ENCODE assay signal across 17 cellular contexts in the genomic region with DNA sequence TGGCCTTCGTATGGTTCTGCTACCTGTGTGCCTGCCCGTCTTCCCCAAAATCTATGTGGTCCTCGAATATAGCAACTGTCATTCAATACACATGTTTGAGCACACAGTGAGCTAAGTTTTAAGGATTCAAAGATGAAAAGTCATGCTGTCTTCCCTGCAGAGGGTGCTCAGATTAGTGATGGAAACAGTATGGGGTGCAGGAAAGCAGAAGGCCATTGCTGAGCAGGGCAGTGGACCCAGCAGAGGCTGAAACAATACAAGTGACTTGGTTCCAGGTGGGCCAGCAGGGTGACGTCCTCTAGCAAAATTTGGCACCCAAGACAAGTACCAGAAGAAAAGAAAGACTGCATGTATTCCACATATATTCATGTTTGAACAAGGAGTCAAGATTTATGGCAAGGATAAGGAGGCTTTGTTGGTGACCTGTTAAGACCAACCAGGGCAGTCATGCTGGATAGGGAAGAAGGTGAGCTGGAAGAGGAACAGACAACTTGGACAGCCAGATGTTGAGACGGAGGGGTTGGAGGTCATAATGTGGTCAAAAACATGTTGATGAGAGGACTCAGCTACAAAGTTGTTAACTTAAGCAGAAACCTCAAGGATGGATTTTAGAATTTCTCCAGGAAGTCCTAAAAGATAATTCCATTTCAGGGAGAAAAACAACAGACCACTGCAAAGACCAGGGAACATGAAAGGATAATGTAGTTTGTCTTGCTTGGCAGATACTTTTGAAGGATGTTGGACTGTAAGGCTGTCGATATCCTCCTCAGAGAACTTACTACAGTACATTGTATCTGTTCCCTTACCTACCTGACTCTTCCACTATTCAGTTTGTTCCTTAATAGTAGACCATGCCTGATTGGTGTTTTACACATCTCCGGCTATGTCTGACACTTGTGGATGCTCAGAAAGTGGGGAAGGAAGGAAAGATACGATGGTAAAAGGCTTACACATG. TPM values are rescaled to one million over a fixed set of nuclear protein-coding genes. Genes with fewer than 3 reads are reported as not detected.
DNase-seq lines count a peak whose midpoint lies in the region; ATAC-seq and TF ChIP-seq lines count a peak whose summit lies in the region.
"Had no signal": no experiment of that assay in that cellular context is flagged by ENCODE, and none has a peak within 500 bp of the region (broad histone marks: within the 10 kb centered on the region; RNA-seq: fewer than 3 reads in every experiment).

No MANE protein-coding gene starts in this region.

- H3K9me2 ChIP-seq in SU-DHL-6 (replicated peaks; ENCODE audit: insufficient read depth, low read length): no peaks in the 10 kb centered on the region

- no peaks in the 10 kb centered on the region for H3K79me1 ChIP-seq in trophoblast cell (ENCODE audit: low read length)

- peak overlapping the region; percentile 92 for H3K4me2 ChIP-seq in SU-DHL-6 (ENCODE audit: low read depth, low read length, poor library complexity, severe bottlenecking)
- no peak overlapping the region for H3K4me2 ChIP-seq in trophoblast cell (ENCODE audit: low read length)
- H3K4me2 ChIP-seq: KMS-11 had no signal

- no peak overlapping the region for H2BK120ac ChIP-seq in trophoblast cell (ENCODE audit: insufficient read depth, low read length, poor library complexity)

- H2AFZ ChIP-seq in SU-DHL-6 (ENCODE audit: low read depth, low read length, severe bottlenecking) (no peak overlapping the region), trophoblast cell (ENCODE audit: insufficient read depth, low read length, poor library complexity) (no peak overlapping the region)

- H3K9ac ChIP-seq in SU-DHL-6 (ENCODE audit: low read length): peak overlapping the region; percentile 64
- no peak overlapping the region for H3K9ac ChIP-seq in trophoblast cell (ENCODE audit: low read length)
- H3K9ac ChIP-seq: KMS-11 had no signal

- H3K36me3 Mint-ChIP-seq in CD8-positive, alpha-beta memory T cell: no peaks in the 10 kb centered on the region
- peaks cover 63% of the 10 kb centered on the region for H3K36me3 Mint-ChIP-seq in memory B cell

- H4K12ac ChIP-seq in trophoblast cell (ENCODE audit: low read depth, low read length): no peak overlapping the region

- H4K8ac ChIP-seq in trophoblast cell (ENCODE audit: low read depth, low read length): no peak overlapping the region

- H3K27me3 Mint-ChIP-seq in CD8-positive, alpha-beta memory T cell: peaks cover 2 to 6% of the 10 kb centered on the region in 2 donors
- no peaks in the 10 kb centered on the region for H3K27me3 Mint-ChIP-seq in memory B cell

- H3K9me3 ChIP-seq in CD8-positive, alpha-beta memory T cell (ENCODE audit: low read length): no peaks in the 10 kb centered on the region
- no peaks in the 10 kb centered on the region for H3K9me3 ChIP-seq in SU-DHL-6 (ENCODE audit: insufficient read depth, low read length)
- H3K9me3 ChIP-seq in right atrium auricular region: no peaks in the 10 kb centered on the region
- no peaks in the 10 kb centered on the region for H3K9me3 ChIP-seq in trophoblast cell (ENCODE audit: insufficient read depth, low read depth, low read length)
- H3K9me3 ChIP-seq: MG63 had no signal

- H2AK5ac ChIP-seq in trophoblast cell (ENCODE audit: low read length): no peak overlapping the region

- no peak for DNase-seq in CD8-positive, alpha-beta memory T cell
- DNase-seq in GM12865 (ENCODE audit: low read depth) (no peak), memory B cell (ENCODE audit: low spot score in 2 of 2) (no peak), right atrium auricular region (ENCODE audit: low spot score) (no peak), superior temporal gyrus (ENCODE audit: extremely low spot score) (no peak), trophoblast cell (no peak)
- DNase-seq: DMS153, EL, MG63, NCI-H1105, NCI-H187 had no signal

- no peaks in the 10 kb centered on the region for H3K27me3 ChIP-seq in CD8-positive, alpha-beta memory T cell (ENCODE audit: insufficient read depth, low read length, poor library complexity, severe bottlenecking)
- H3K27me3 ChIP-seq in SU-DHL-6 (ENCODE audit: low read length) (no peaks in the 10 kb centered on the region), right atrium auricular region (no peaks in the 10 kb centered on the region), trophoblast cell (ENCODE audit: insufficient read depth, low read length) (no peaks in the 10 kb centered on the region)
- H3K27me3 ChIP-seq: MG63 had no signal

- CTCF ChIA-PET in CD8-positive, alpha-beta memory T cell (lab: Charles Lee): no interaction called here

- H3K4me1 ChIP-seq in CD8-positive, alpha-beta memory T cell (ENCODE audit: insufficient read depth, low read length): peaks cover 6% of the 10 kb centered on the region
- H3K4me1 ChIP-seq in right atrium auricular region (no peaks in the 10 kb centered on the region), trophoblast cell (ENCODE audit: control insufficient read depth in 1 of 2, insufficient read depth in 2 of 2, low read length in 2 of 2) (no peaks in the 10 kb centered on the region)

- H4K91ac ChIP-seq in trophoblast cell (ENCODE audit: low read depth, low read length): no peak overlapping the region

- ATAC-seq in memory B cell (ENCODE audit: low read depth): no peak
- no peak for ATAC-seq in GM21423 (IDR thresholded peaks at IDR 0.05; ENCODE audit: unreplicated experiment)

- peaks cover 13 to 59% (median 50%) of the 10 kb centered on the region in 3 donors for H3K4me1 Mint-ChIP-seq in CD8-positive, alpha-beta memory T cell
- H3K4me1 Mint-ChIP-seq in memory B cell: peaks cover 71% of the 10 kb centered on the region

- no peak overlapping the region for H3K14ac ChIP-seq in trophoblast cell (ENCODE audit: low read length)

- TF ChIP-seq CTCF in GM12865 (IDR thresholded peaks at IDR 0.05; ENCODE audit: insufficient read depth, low read depth, low read length, missing control alignments): no peak
- no peak for TF ChIP-seq CTCF in SU-DHL-6 (IDR thresholded peaks at IDR 0.05; ENCODE audit: insufficient read depth, low read length, poor library complexity, severe bottlenecking)
- no peak for TF ChIP-seq CTCF in right atrium auricular region (IDR thresholded peaks at IDR 0.05)

- H3F3A ChIP-seq in SU-DHL-6 (ENCODE audit: insufficient read depth): peaks cover 12% of the 10 kb centered on the region; the same call in 1 of the 2 replicates

- peak overlapping the region in 6 of 7 donors; percentile 5 to 80 (median 56) for H3K4me3 Mint-ChIP-seq in CD8-positive, alpha-beta memory T cell
- peak overlapping the region; percentile 90 for H3K4me3 Mint-ChIP-seq in memory B cell

- H3K27ac Mint-ChIP-seq in CD8-positive, alpha-beta memory T cell: peak overlapping the region in 5 of 8 donors; percentile 37 to 91 (median 67)
- peak overlapping the region; percentile 99 for H3K27ac Mint-ChIP-seq in memory B cell

- H3K23ac ChIP-seq in trophoblast cell (ENCODE audit: low read length): no peak overlapping the region

- peaks cover 30% of the 10 kb centered on the region for H3K79me2 ChIP-seq in SU-DHL-6 (ENCODE audit: insufficient read depth, low read length)
- no peaks in the 10 kb centered on the region for H3K79me2 ChIP-seq in trophoblast cell (ENCODE audit: control insufficient read depth, insufficient read depth, low read length, poor library complexity)

- H3K4me3 ChIP-seq in CD8-positive, alpha-beta memory T cell (ENCODE audit: low read length): no peak overlapping the region
- H3K4me3 ChIP-seq in GM12865 (ENCODE audit: low read depth, low read length): peak overlapping the region; percentile 83
- peak overlapping the region; percentile 77 for H3K4me3 ChIP-seq in SU-DHL-6 (ENCODE audit: insufficient read depth, low read length, poor library complexity, severe bottlenecking)
- no peak overlapping the region for H3K4me3 ChIP-seq in right atrium auricular region
- no peak overlapping the region for H3K4me3 ChIP-seq in trophoblast cell (ENCODE audit: low read depth, low read length)
- H3K4me3 ChIP-seq: MG63 had no signal

- POLR2A ChIA-PET in CD8-positive, alpha-beta memory T cell (lab: Charles Lee): no interaction called here

- no peak overlapping the region for H3K27ac ChIP-seq in CD8-positive, alpha-beta memory T cell (ENCODE audit: low read depth, low read length)
- H3K27ac ChIP-seq in SU-DHL-6 (ENCODE audit: low read depth, low read length) (peak overlapping the region; percentile 70; the same call in 1 of the 2 replicates), right atrium auricular region (no peak overlapping the region), trophoblast cell (ENCODE audit: low read depth, low read length) (no peak overlapping the region)
- H3K27ac ChIP-seq: KMS-11 had no signal

- WGBS in trophoblast cell (ENCODE audit: extremely low coverage, insufficient coverage, insufficient read length): no CpG with 5 or more reads among the region's 8 CpGs

- no peaks in the 10 kb centered on the region for H3K9me3 Mint-ChIP-seq in CD8-positive, alpha-beta memory T cell
- H3K9me3 Mint-ChIP-seq in memory B cell: no peaks in the 10 kb centered on the region

- no peak overlapping the region for H2BK5ac ChIP-seq in trophoblast cell (ENCODE audit: low read depth, low read length, poor library complexity)

- H3K4ac ChIP-seq in trophoblast cell (ENCODE audit: low read depth, low read length): no peak overlapping the region

- H4K20me1 ChIP-seq in SU-DHL-6 (ENCODE audit: low read depth, low read length): no peaks in the 10 kb centered on the region

- no peak overlapping the region for H3K18ac ChIP-seq in trophoblast cell (ENCODE audit: low read length)

- no peaks in the 10 kb centered on the region for H3K36me3 ChIP-seq in CD8-positive, alpha-beta memory T cell (ENCODE audit: insufficient read depth, low read length)
- H3K36me3 ChIP-seq in SU-DHL-6 (ENCODE audit: low read length): peaks cover 7% of the 10 kb centered on the region
- no peaks in the 10 kb centered on the region for H3K36me3 ChIP-seq in right atrium auricular region
- no peaks in the 10 kb centered on the region for H3K36me3 ChIP-seq in trophoblast cell (ENCODE audit: control insufficient read depth in 1 of 2, insufficient read depth in 2 of 2, low read length in 2 of 2)
- H3K36me3 ChIP-seq: MG63 had no signal

- no peak overlapping the region for H2BK12ac ChIP-seq in trophoblast cell (ENCODE audit: low read length)

RNA-seq across cellular contexts. Expression of a gene that starts 2.5 kb away (rescaled TPM):
- 10 to 100 TPM; 20.3 to 22.2 TPM for total RNA-seq in CD8-positive, alpha-beta memory T cell
- 3.2 TPM for polyA plus RNA-seq in CD8-positive, alpha-beta memory T cell
- 1 to 10 TPM in 1 of 2 donors, under 1 TPM in 1; 0.63 to 2.9 TPM for total RNA-seq in right atrium auricular region
- polyA plus RNA-seq in trophoblast cell (2013): not detected in 2 replicates
- total RNA-seq: H4 had no signal
- polyA plus RNA-seq: AG04450, BJ had no signal

RNA-seq across cellular contexts. Expression of a gene that starts 26.7 kb away (rescaled TPM):
- 10 to 100 TPM; 16.0 to 22.7 TPM for total RNA-seq in CD8-positive, alpha-beta memory T cell
- polyA plus RNA-seq in CD8-positive, alpha-beta memory T cell: 4.3 TPM
- total RNA-seq in right atrium auricular region: 1 to 10 TPM in 1 of 2 donors, under 1 TPM in 1; 0.59 to 1.8 TPM
- polyA plus RNA-seq in trophoblast cell (2013): 0.14 and 0.15 TPM in 2 replicates
- total RNA-seq: H4 had no signal
- polyA plus RNA-seq: AG04450, BJ had no signal

RNA-seq across cellular contexts. Expression of a gene that starts 50.1 kb away (rescaled TPM):
- total RNA-seq in CD8-positive, alpha-beta memory T cell: 10 to 100 TPM; 24.7 to 26.1 TPM
- polyA plus RNA-seq in CD8-positive, alpha-beta memory T cell: 56.0 TPM
- total RNA-seq in right atrium auricular region: 10 to 100 TPM; 24.0 to 37.6 TPM
- polyA plus RNA-seq in trophoblast cell (2013): 0.97 and 1.1 TPM in 2 replicates
- polyA plus RNA-seq: AG04450, BJ had no signal

Comparison
In these comparisons a context has a peak if more than half of its experiments do, and no peak if none do; other contexts are left out.
1. H3K4me3 ChIP-seq: peak in GM12865 (single experiment) and SU-DHL-6 (single experiment); none in CD8-positive, alpha-beta memory T cell (single experiment), right atrium auricular region (0 of 2) and trophoblast cell (single experiment).
2. RNA of a gene that starts 2.5 kb away (total RNA-seq): 20.3 to 22.2 TPM in CD8-positive, alpha-beta memory T cell; 0.63 to 2.9 TPM in right atrium auricular region; every median in the first group is over 4 times any median in the second.
3. RNA of a gene that starts 26.7 kb away (total RNA-seq): 16.0 to 22.7 TPM in CD8-positive, alpha-beta memory T cell; 0.59 to 1.8 TPM in right atrium auricular region; every median in the first group is over 4 times any median in the second.